In the genomic region with DNA sequence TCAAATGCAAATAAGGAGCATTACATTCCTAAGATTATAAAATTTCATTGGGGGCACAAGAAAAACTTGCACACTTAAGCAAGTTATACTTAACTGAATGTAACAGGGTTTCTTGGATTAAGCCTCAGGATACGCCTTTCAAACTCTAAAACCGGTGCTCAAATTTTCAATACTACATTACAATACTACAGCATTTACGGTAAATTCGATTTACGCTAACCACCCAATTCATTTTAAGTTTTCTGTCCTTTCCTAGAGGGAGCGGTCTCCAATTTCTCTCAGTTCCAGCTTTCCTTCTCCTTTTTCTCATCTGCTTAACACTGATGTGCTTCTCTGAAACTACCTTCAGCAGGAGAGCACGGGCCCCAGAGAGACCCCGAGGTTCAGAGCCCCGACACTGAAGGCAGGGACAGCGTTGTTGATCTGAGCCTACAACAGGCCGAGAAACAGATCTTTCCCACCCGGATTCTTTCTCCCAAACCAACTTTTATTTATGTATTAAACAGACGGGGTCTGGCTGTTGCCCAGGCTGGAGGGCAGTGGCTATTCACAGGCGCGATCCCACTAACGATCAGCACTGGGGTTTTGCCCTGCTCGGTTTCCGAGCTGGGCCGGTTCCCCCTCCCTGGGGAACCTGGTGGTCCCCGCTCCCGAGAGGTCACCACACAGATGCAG, we compare ENCODE assay signal across 8 cellular contexts. TPM values are rescaled to one million over a fixed set of nuclear protein-coding genes. Genes with fewer than 3 reads are reported as not detected.
DNase-seq lines count a peak whose midpoint lies in the region; ATAC-seq and TF ChIP-seq lines count a peak whose summit lies in the region.

No MANE protein-coding gene starts in this region.

- peak overlapping the region; percentile 89 for H3K18ac ChIP-seq in mesendoderm (ENCODE audit: low read length)

- H4K20me1 ChIP-seq in mammary epithelial cell (ENCODE audit: insufficient read depth, low read length), result no peaks in the 10 kb centered on the region

- H2AK5ac ChIP-seq in mesendoderm (ENCODE audit: low read length), result no peak overlapping the region

- no peak overlapping the region for H2BK5ac ChIP-seq in mesendoderm (ENCODE audit: low read length)

- CTCF ChIA-PET in mammary epithelial cell (lab: Charles Lee; ENCODE audit: low non-redundant PET), result interaction anchor here (0.7 kb wide), 1 partner anchor 59 kb away, joined by 3 read pairs; no protein-coding TSS in a partner anchor

- H3K4me3 ChIP-seq in GM12864 (ENCODE audit: low read depth, low read length) (peak overlapping the region; percentile 100), mammary epithelial cell (replicated peaks in 1 of 3; ENCODE audit: insufficient read depth in 1 of 3, low read depth in 2 of 3, low read length in 3 of 3) (peak overlapping the region; percentile 67 to 87 (median 78)), mesendoderm (ENCODE audit: low read length) (peak overlapping the region; percentile 95)

- peak overlapping the region; percentile 87 for H2AFZ ChIP-seq in mammary epithelial cell (ENCODE audit: low read depth, low read length)

- H2BK120ac ChIP-seq in mesendoderm (ENCODE audit: low read depth, low read length), result no peak overlapping the region

- H3K27ac ChIP-seq in mammary epithelial cell (ENCODE audit: insufficient read depth, low read depth, low read length) (peak overlapping the region; percentile 93), mesendoderm (ENCODE audit: low read depth, low read length) (peak overlapping the region; percentile 83)

- in situ Hi-C loops in mammary epithelial cell (cut with MboI; ENCODE audit: low sequenced_read_pairs in 2 of 2), result no loop called here

- no TSS peak for BruUV-seq in mammary epithelial cell (replicated peaks; lab: Mats Ljungman, UMichigan)

- H3K36me3 ChIP-seq in mammary epithelial cell (ENCODE audit: insufficient read depth, low read length) (peaks cover 1% of the 10 kb centered on the region), mesendoderm (ENCODE audit: control insufficient read depth, insufficient read depth, low read length) (no peaks in the 10 kb centered on the region)

- dilution Hi-C loops in mammary epithelial cell (cut with HindIII; ENCODE audit: low sequenced_read_pairs), result no loop called here

- TF ChIP-seq CTCF in GM12864 (IDR thresholded peaks at IDR 0.05; ENCODE audit: low read depth, low read length, missing control alignments) (no peak), mammary epithelial cell (conservative IDR thresholded peaks at IDR 0.05 in 1 of 2, IDR thresholded peaks at IDR 0.05 in 1 of 2; ENCODE audit: extremely low read depth in 1 of 2, insufficient read depth in 1 of 2, low read depth in 1 of 2, low read length in 2 of 2) (no peak)

- H3K4me2 ChIP-seq in mammary epithelial cell (ENCODE audit: insufficient read depth, low read depth, low read length), result peak overlapping the region; percentile 94
- peak overlapping the region; percentile 23 for H3K4me2 ChIP-seq in mesendoderm (ENCODE audit: low read length)

- ATAC-seq in HG03432 (IDR thresholded peaks at IDR 0.05; ENCODE audit: unreplicated experiment), result no peak
- no peak for ATAC-seq in GM19023 (IDR thresholded peaks at IDR 0.05; ENCODE audit: unreplicated experiment)
- ATAC-seq in HG02678 (IDR thresholded peaks at IDR 0.05; ENCODE audit: unreplicated experiment), result no peak

- no peaks in the 10 kb centered on the region for H3K9me3 ChIP-seq in mammary epithelial cell (replicated peaks; ENCODE audit: insufficient read depth, low read length)

- peak overlapping the region; percentile 41 for H3K4ac ChIP-seq in mesendoderm (ENCODE audit: low read depth, low read length)

- H3K56ac ChIP-seq in mesendoderm (ENCODE audit: low read length), result peak overlapping the region; percentile 99

- H4K8ac ChIP-seq in mesendoderm (ENCODE audit: low read depth, low read length), result no peak overlapping the region

- intact Hi-C loops in mammary epithelial cell (cut with micrococcal nuclease), result no loop called here

- H3K9ac ChIP-seq in mammary epithelial cell (ENCODE audit: insufficient read depth, low read length), result peak overlapping the region; percentile 99
- peak overlapping the region; percentile 99 for H3K9ac ChIP-seq in mesendoderm (ENCODE audit: low read length)

- 5% methylated on average over 16 of the region's 21 CpGs for WGBS in mammary epithelial cell (ENCODE audit: low coverage, missing lambda C conversion rate)
- 100% methylated on average over 4 of the region's 21 CpGs for WGBS in mesendoderm (ENCODE audit: extremely low coverage, insufficient coverage, low lambda C conversion rate)

- H3K4me1 ChIP-seq in mammary epithelial cell (ENCODE audit: insufficient read depth, low read length) (peaks cover 7% of the 10 kb centered on the region), mesendoderm (ENCODE audit: control insufficient read depth, low read depth, low read length) (no peaks in the 10 kb centered on the region)

- H2BK15ac ChIP-seq in mesendoderm (replicated peaks; ENCODE audit: low read depth), result no peak overlapping the region

- H3K79me1 ChIP-seq in mesendoderm (ENCODE audit: low read length), result no peaks in the 10 kb centered on the region

- H4K5ac ChIP-seq in mesendoderm (ENCODE audit: low read length), result no peak overlapping the region

- H3K79me2 ChIP-seq in mammary epithelial cell (ENCODE audit: insufficient read depth, low read length), result peaks cover 40% of the 10 kb centered on the region
- H3K79me2 ChIP-seq in mesendoderm (ENCODE audit: control insufficient read depth, insufficient read depth, low read length), result peaks cover 10% of the 10 kb centered on the region

- no peak for DNase-seq in GM12864 (ENCODE audit: low read depth)
- DNase-seq in LHCN-M2 (ENCODE audit: low read depth), result peak; percentile 12
- peak; percentile 21 for DNase-seq in mammary epithelial cell
- peak; percentile 52 for DNase-seq in mesendoderm
- DNase-seq in effector CD8-positive, alpha-beta T cell (lab: John Stamatoyannopoulos, UW), result no peak

- peak overlapping the region; percentile 94 for H3K23ac ChIP-seq in mesendoderm (ENCODE audit: low read length)

- H3K27me3 ChIP-seq in mammary epithelial cell (ENCODE audit: insufficient read depth, low read length), result no peaks in the 10 kb centered on the region
- H3K27me3 ChIP-seq in mesendoderm (ENCODE audit: insufficient read depth, low read length, poor library complexity), result no peaks in the 10 kb centered on the region

RNA-seq across cellular contexts. Expression of a gene that starts 0.8 kb away (rescaled TPM):
- 4.4 and 6.3 TPM in 2 replicates for total RNA-seq in LHCN-M2 (2014; rRNA removed)
- polyA plus RNA-seq in LHCN-M2 (2012), result 4.3 TPM
- 1 to 10 TPM; 3.0 to 3.3 TPM for total RNA-seq in mammary epithelial cell
- 1.7 TPM for polyA plus RNA-seq in mammary epithelial cell
- polyA minus RNA-seq in mammary epithelial cell, result 2.1 TPM
- polyA plus RNA-seq in mesendoderm (2013, experiment 1 of 2), result 2.1 TPM
- polyA plus RNA-seq in mesendoderm (2013, experiment 2 of 2), result 2.4 TPM

RNA-seq across cellular contexts. Expression of a gene that starts 21.9 kb away (rescaled TPM):
- total RNA-seq in LHCN-M2 (2014; rRNA removed) (14.9 and 17.1 TPM in 2 replicates), mammary epithelial cell (10 to 100 TPM; 16.0 to 26.2 TPM)
- polyA plus RNA-seq in LHCN-M2 (2012), result 6.1 TPM
- polyA plus RNA-seq in mammary epithelial cell, result 10.3 TPM
- 29.6 TPM for polyA minus RNA-seq in mammary epithelial cell
- polyA plus RNA-seq in mesendoderm (2013, experiment 1 of 2), result 9.1 TPM
- 9.8 TPM for polyA plus RNA-seq in mesendoderm (2013, experiment 2 of 2)

RNA-seq across cellular contexts. Expression of a gene that starts 34.8 kb away (rescaled TPM):
- total RNA-seq in LHCN-M2 (2014; rRNA removed), result 6.3 TPM in 2 replicates
- 2.9 TPM for polyA plus RNA-seq in LHCN-M2 (2012)
- 10 to 100 TPM in 1 of 2 donors, 1 to 10 TPM in 1; 5.3 to 15.7 TPM for total RNA-seq in mammary epithelial cell
- 3.8 TPM for polyA plus RNA-seq in mammary epithelial cell
- 3.3 TPM for polyA minus RNA-seq in mammary epithelial cell
- 4.5 TPM for polyA plus RNA-seq in mesendoderm (2013, experiment 1 of 2)
- polyA plus RNA-seq in mesendoderm (2013, experiment 2 of 2), result 4.7 TPM

Comparison
In these comparisons a context has a peak if more than half of its experiments do, and no peak if none do; other contexts are left out.
1. DNase-seq: peak in LHCN-M2 (single experiment), mammary epithelial cell (single experiment) and mesendoderm (single experiment); none in GM12864 (single experiment) and effector CD8-positive, alpha-beta T cell (single experiment).
2. Peak in every context shown above with its lines, with median percentiles within 50 percentile points of each other: H3K4me3 ChIP-seq.